Comparison of ENCODE assay signal across 1 cellular context in genomic region chr2:70553334-70553583, GRCh38.
TF ChIP-seq lines count a peak whose summit lies in the region.

No MANE protein-coding gene starts in this region.

TF ChIP-seq in HepG2, 621 proteins besides CTCF, POLR2A, EP300 and RAD21 (continued from another document and continues in another):
- TF ChIP-seq ZHX2 (IDR thresholded peaks at IDR 0.05; ENCODE audit: low read depth), result no peak
- TF ChIP-seq ZHX2 (CRISPR knock-in tag; IDR thresholded peaks at IDR 0.05; ENCODE audit: borderline replicate concordance), result no peak
- TF ChIP-seq ZNF333 (CRISPR knock-in tag; IDR thresholded peaks at IDR 0.05; ENCODE audit: borderline replicate concordance), result 0 out of 2 replicates have a peak, but pooled peaks have one; percentile 41
- peak; percentile 93 for TF ChIP-seq ZNF18 (CRISPR knock-in tag; IDR thresholded peaks at IDR 0.05; ENCODE audit: insufficient replicate concordance)
- peak; percentile 65 for TF ChIP-seq IRX3 (CRISPR knock-in tag; IDR thresholded peaks at IDR 0.05; ENCODE audit: borderline replicate concordance, low read depth)
- no peak for TF ChIP-seq ZNF276 (CRISPR knock-in tag; IDR thresholded peaks at IDR 0.05; ENCODE audit: low read depth)
- TF ChIP-seq NR1H2 (CRISPR knock-in tag; IDR thresholded peaks at IDR 0.05; ENCODE audit: borderline replicate concordance, low read depth), result no peak
- no peak for TF ChIP-seq NR3C1 (CRISPR knock-in tag; IDR thresholded peaks at IDR 0.05)
- no peak for TF ChIP-seq TAF15 (IDR thresholded peaks at IDR 0.05; ENCODE audit: low read depth, low read length, poor library complexity, severe bottlenecking)
- TF ChIP-seq DPF2 (CRISPR knock-in tag; IDR thresholded peaks at IDR 0.05; ENCODE audit: borderline replicate concordance, low read depth), result no peak
- TF ChIP-seq ZSCAN29 (CRISPR knock-in tag; conservative IDR thresholded peaks at IDR 0.05), result no peak
- no peak for TF ChIP-seq MBD4 (IDR thresholded peaks at IDR 0.05; ENCODE audit: borderline replicate concordance, low read length)
- TF ChIP-seq SNAPC4 (CRISPR knock-in tag; IDR thresholded peaks at IDR 0.05), result peak; percentile 32; the same call in 1 of the 2 replicates
- no peak for TF ChIP-seq ZNF574 (CRISPR knock-in tag; IDR thresholded peaks at IDR 0.05)
- TF ChIP-seq ZSCAN25 (CRISPR knock-in tag; IDR thresholded peaks at IDR 0.05), result no peak
- TF ChIP-seq ZNF513 (CRISPR knock-in tag; conservative IDR thresholded peaks at IDR 0.05), result no peak
- no peak for TF ChIP-seq HNRNPK (IDR thresholded peaks at IDR 0.05; ENCODE audit: low read depth, low read length, poor library complexity, severe bottlenecking)
- TF ChIP-seq ZNF781 (CRISPR knock-in tag; IDR thresholded peaks at IDR 0.05; ENCODE audit: borderline replicate concordance, not compliant biosample characterization), result peak; percentile 67
- no peak for TF ChIP-seq CENPX (CRISPR knock-in tag; IDR thresholded peaks at IDR 0.05)
- TF ChIP-seq IKZF1 (IDR thresholded peaks at IDR 0.05), result no peak
- 0 out of 2 replicates have a peak, but pooled peaks have one; percentile 29 for TF ChIP-seq KIAA2018 (CRISPR knock-in tag; IDR thresholded peaks at IDR 0.05; ENCODE audit: borderline replicate concordance)
- no peak for TF ChIP-seq ZZZ3 (CRISPR knock-in tag; IDR thresholded peaks at IDR 0.05; ENCODE audit: borderline replicate concordance)
- no peak for TF ChIP-seq RBM39 (IDR thresholded peaks at IDR 0.05; ENCODE audit: low read depth, low read length, poor library complexity, severe bottlenecking)
